32 cellular contexts compared by ENCODE assay signal in genomic region chr20:2394411-2395055, GRCh38. TPM values are rescaled to one million over a fixed set of nuclear protein-coding genes. Genes with fewer than 3 reads are reported as not detected.
"Had no signal": no experiment of that assay in that cellular context is flagged by ENCODE, and none has a peak within 500 bp of the region (broad histone marks: within the 10 kb centered on the region; RNA-seq: fewer than 3 reads in every experiment).

No MANE protein-coding gene starts in this region.

- H3K9me3 Mint-ChIP-seq: activated CD4-positive, alpha-beta memory T cell treated with anti-CD3 and anti-CD28 coated beads, Interleukin-2, amount 10 ng/mL, durations not matched to agents 7 days and 5 days; activated naive CD4-positive, alpha-beta T cell treated with anti-CD3 and anti-CD28 coated beads, Interleukin-2, amount 50 U/mL, for 24 hours; activated naive CD8-positive, alpha-beta T cell treated with anti-CD3 and anti-CD28 coated beads, Interleukin-2, amount 50 U/mL, for 24 hours; activated T-helper 1 cell treated with anti-CD3 and anti-CD28 coated beads, Interleukin-12 subunit alpha, Interleukin-12 subunit beta, Interleukin-2, Interleukin-4 antibody, amounts not matched to agents 30 ng/mL and 10 ng/mL and 1 ng/mL, durations not matched to agents 14 hours and 24 hours and 36 hours; effector memory CD8-positive, alpha-beta T cell had no signal

- H3K27ac Mint-ChIP-seq: activated CD4-positive, alpha-beta memory T cell treated with anti-CD3 and anti-CD28 coated beads, Interleukin-2, amount 10 ng/mL, durations not matched to agents 7 days and 5 days; activated CD4-positive, alpha-beta T cell treated with anti-CD3 and anti-CD28 coated beads for 36 hours; activated CD4-positive, alpha-beta T cell treated with anti-CD3 and anti-CD28 coated beads, Interleukin-2, amount 10 ng/mL, durations not matched to agents 7 days and 5 days; activated naive CD4-positive, alpha-beta T cell treated with anti-CD3 and anti-CD28 coated beads for 36 hours; activated naive CD4-positive, alpha-beta T cell treated with anti-CD3 and anti-CD28 coated beads, Interleukin-2, amount 50 U/mL, for 24 hours; activated naive CD8-positive, alpha-beta T cell treated with anti-CD3 and anti-CD28 coated beads for 36 hours; activated naive CD8-positive, alpha-beta T cell treated with anti-CD3 and anti-CD28 coated beads, Interleukin-2, amount 50 U/mL, for 24 hours; activated T-helper 1 cell treated with anti-CD3 and anti-CD28 coated beads, Interleukin-12 subunit alpha, Interleukin-12 subunit beta, Interleukin-2, Interleukin-4 antibody, amounts not matched to agents 30 ng/mL and 10 ng/mL and 1 ng/mL, durations not matched to agents 14 hours and 24 hours and 36 hours; effector memory CD8-positive, alpha-beta T cell had no signal

- DNase-seq: activated CD4-positive, alpha-beta memory T cell treated with anti-CD3 and anti-CD28 coated beads, Interleukin-2, amount 10 ng/mL, durations not matched to agents 7 days and 5 days; activated CD4-positive, alpha-beta T cell treated with anti-CD3 and anti-CD28 coated beads for 36 hours; activated CD4-positive, alpha-beta T cell treated with anti-CD3 and anti-CD28 coated beads, Interleukin-2, amount 10 ng/mL, durations not matched to agents 7 days and 5 days; activated CD4-positive, alpha-beta T cell treated with anti-CD3 and anti-CD28 coated beads, Interleukin-2, amount 50 U/mL, for 4 hours; activated CD4-positive, CD25-positive, alpha-beta regulatory T cell; activated CD4-positive, CD25-positive, alpha-beta regulatory T cell treated with anti-CD3 and anti-CD28 coated beads, Interleukin-2, amount 50 U/mL, for 72 hours; activated naive CD4-positive, alpha-beta T cell treated with anti-CD3 and anti-CD28 coated beads for 36 hours; activated naive CD8-positive, alpha-beta T cell treated with anti-CD3 and anti-CD28 coated beads for 36 hours; activated naive CD8-positive, alpha-beta T cell treated with anti-CD3 and anti-CD28 coated beads, Interleukin-2, amount 50 U/mL, for 24 hours; activated T-cell treated with anti-CD3 and anti-CD28 coated beads, Interleukin-2, amount 50 U/mL, for 1 hour; activated T-cell treated with anti-CD3 and anti-CD28 coated beads, Interleukin-2, amount 50 U/mL, for 48 hours; adrenal gland; amygdala; aorta; body of pancreas; caudate nucleus; cortex of kidney; dermis blood vessel endothelial cell; effector CD4-positive, alpha-beta T cell; effector memory CD8-positive, alpha-beta T cell; esophagus squamous epithelium; foreskin melanocyte; T-helper 2 cell had no signal

- H3K4me3 ChIP-seq: adrenal gland, body of pancreas, esophagus squamous epithelium, gastroesophageal sphincter had no signal

- H3K4me3 Mint-ChIP-seq: activated CD4-positive, alpha-beta memory T cell treated with anti-CD3 and anti-CD28 coated beads, Interleukin-2, amount 10 ng/mL, durations not matched to agents 7 days and 5 days; activated CD4-positive, alpha-beta T cell treated with anti-CD3 and anti-CD28 coated beads for 36 hours; activated CD4-positive, alpha-beta T cell treated with anti-CD3 and anti-CD28 coated beads, Interleukin-2, amount 10 ng/mL, durations not matched to agents 7 days and 5 days; activated naive CD4-positive, alpha-beta T cell treated with anti-CD3 and anti-CD28 coated beads for 36 hours; activated naive CD4-positive, alpha-beta T cell treated with anti-CD3 and anti-CD28 coated beads, Interleukin-2, amount 50 U/mL, for 24 hours; activated naive CD8-positive, alpha-beta T cell treated with anti-CD3 and anti-CD28 coated beads for 36 hours; activated naive CD8-positive, alpha-beta T cell treated with anti-CD3 and anti-CD28 coated beads, Interleukin-2, amount 50 U/mL, for 24 hours; activated T-helper 1 cell treated with anti-CD3 and anti-CD28 coated beads, Interleukin-12 subunit alpha, Interleukin-12 subunit beta, Interleukin-2, Interleukin-4 antibody, amounts not matched to agents 30 ng/mL and 10 ng/mL and 1 ng/mL, durations not matched to agents 14 hours and 24 hours and 36 hours; effector memory CD8-positive, alpha-beta T cell had no signal

- H3K4me1 ChIP-seq: adrenal gland, body of pancreas, esophagus squamous epithelium, gastroesophageal sphincter had no signal

- H3K9me3 ChIP-seq: adrenal gland, body of pancreas had no signal

- H3K4me1 Mint-ChIP-seq: activated CD4-positive, alpha-beta memory T cell treated with anti-CD3 and anti-CD28 coated beads, Interleukin-2, amount 10 ng/mL, durations not matched to agents 7 days and 5 days; activated CD4-positive, alpha-beta T cell treated with anti-CD3 and anti-CD28 coated beads for 36 hours; activated CD4-positive, alpha-beta T cell treated with anti-CD3 and anti-CD28 coated beads, Interleukin-2, amount 10 ng/mL, durations not matched to agents 7 days and 5 days; activated naive CD4-positive, alpha-beta T cell treated with anti-CD3 and anti-CD28 coated beads, Interleukin-2, amount 50 U/mL, for 24 hours; activated naive CD8-positive, alpha-beta T cell treated with anti-CD3 and anti-CD28 coated beads for 36 hours had no signal

- H3K36me3 ChIP-seq: adrenal gland, esophagus squamous epithelium, gastroesophageal sphincter had no signal

- H3K36me3 Mint-ChIP-seq: activated naive CD4-positive, alpha-beta T cell treated with anti-CD3 and anti-CD28 coated beads, Interleukin-2, amount 50 U/mL, for 24 hours; activated naive CD8-positive, alpha-beta T cell treated with anti-CD3 and anti-CD28 coated beads for 36 hours had no signal

- ATAC-seq: activated CD4-positive, alpha-beta T cell treated with anti-CD3 and anti-CD28 coated beads for 36 hours; activated naive CD8-positive, alpha-beta T cell treated with anti-CD3 and anti-CD28 coated beads, Interleukin-2, amount 50 U/mL, for 24 hours; body of pancreas; effector memory CD8-positive, alpha-beta T cell; gastroesophageal sphincter had no signal

- H3K27me3 Mint-ChIP-seq: activated CD4-positive, alpha-beta T cell treated with anti-CD3 and anti-CD28 coated beads for 36 hours; activated naive CD4-positive, alpha-beta T cell treated with anti-CD3 and anti-CD28 coated beads, Interleukin-2, amount 50 U/mL, for 24 hours had no signal

- H3K27me3 ChIP-seq: adrenal gland, body of pancreas had no signal

- H3K27ac ChIP-seq: adrenal gland, body of pancreas, epithelial cell of prostate, esophagus squamous epithelium, gastroesophageal sphincter had no signal

RNA-seq across cellular contexts. Expression of gene TGM6, which starts 13.8 kb away (rescaled TPM):
- total RNA-seq: activated CD4-positive, alpha-beta memory T cell treated with anti-CD3 and anti-CD28 coated beads, Interleukin-2, amount 10 ng/mL, durations not matched to agents 7 days and 5 days; activated CD4-positive, alpha-beta T cell treated with anti-CD3 and anti-CD28 coated beads for 36 hours; activated CD4-positive, alpha-beta T cell treated with anti-CD3 and anti-CD28 coated beads, Interleukin-2, amount 10 ng/mL, durations not matched to agents 7 days and 5 days; activated naive CD4-positive, alpha-beta T cell treated with anti-CD3 and anti-CD28 coated beads for 36 hours; activated naive CD8-positive, alpha-beta T cell treated with anti-CD3 and anti-CD28 coated beads for 36 hours; activated T-helper 1 cell treated with anti-CD3 and anti-CD28 coated beads, Interleukin-12 subunit alpha, Interleukin-12 subunit beta, Interleukin-2, Interleukin-4 antibody, amounts not matched to agents 30 ng/mL and 10 ng/mL and 1 ng/mL, durations not matched to agents 14 hours and 24 hours and 36 hours; adrenal gland; aorta; body of pancreas; chondrocyte; dermis blood vessel endothelial cell; esophagus squamous epithelium; fibroblast of lung; fibroblast of villous mesenchyme; gastroesophageal sphincter; glomerular endothelial cell; T-helper 1 cell treated with Interleukin-12 subunit alpha and Interleukin-12 subunit beta and Interleukin-4 antibody, amounts not matched to agents 30 ng/mL and 1 ng/mL, for 36 hours had no signal
- polyA plus RNA-seq: adrenal gland, aorta, fibroblast of lung had no signal
